ENCODE assay signal across 2 cellular contexts in genomic region chr3:170092907-170093306, GRCh38.
TF ChIP-seq lines count a peak whose summit lies in the region.

No MANE protein-coding gene starts in this region.

TF ChIP-seq in IMR-90, 13 proteins besides CTCF, POLR2A, EP300 and RAD21:
- no peak for TF ChIP-seq ELK1 (IDR thresholded peaks at IDR 0.05; ENCODE audit: borderline replicate concordance, low read depth, low read length)
- no peak for TF ChIP-seq RCOR1 (IDR thresholded peaks at IDR 0.05; ENCODE audit: insufficient replicate concordance, low read length)
- TF ChIP-seq MAFK (IDR thresholded peaks at IDR 0.05; ENCODE audit: low read depth, low read length): no peak
- no peak for TF ChIP-seq NFE2L2 (IDR thresholded peaks at IDR 0.05; ENCODE audit: low read depth, low read length)
- 0 out of 2 replicates have a peak, but pooled peaks have one; percentile 28 for TF ChIP-seq CEBPB (IDR thresholded peaks at IDR 0.05; ENCODE audit: low read depth, low read length)
TF ChIP-seq in IMR-90: peak in this region for 1.

TF ChIP-seq in HEK293T, 16 proteins besides CTCF, POLR2A, EP300 and RAD21 (continued from another document):
- no peak for TF ChIP-seq PKNOX1 (IDR thresholded peaks at IDR 0.05)
- TF ChIP-seq LEF1 (IDR thresholded peaks at IDR 0.05; ENCODE audit: borderline replicate concordance): no peak
- no peak for TF ChIP-seq FOXM1 (IDR thresholded peaks at IDR 0.05; ENCODE audit: borderline replicate concordance)
- TF ChIP-seq CTBP1 (IDR thresholded peaks at IDR 0.05; ENCODE audit: borderline replicate concordance): no peak
- TF ChIP-seq NFRKB (IDR thresholded peaks at IDR 0.05): no peak
- TF ChIP-seq FOXA1 (IDR thresholded peaks at IDR 0.05): no peak
- no peak for TF ChIP-seq SUZ12 (IDR thresholded peaks at IDR 0.05)
- no peak for TF ChIP-seq L3MBTL2 (conservative IDR thresholded peaks at IDR 0.05)
